1 cellular context compared by ENCODE assay signal in genomic region chr17:74768069-74768762, GRCh38.
TF ChIP-seq lines count a peak whose summit lies in the region.

No MANE protein-coding gene starts in this region.

TF ChIP-seq in IMR-90, 13 proteins besides CTCF, POLR2A, EP300 and RAD21 (continued from another document):
- TF ChIP-seq CHD1 (IDR thresholded peaks at IDR 0.05; ENCODE audit: low read depth, low read length) (no peak), RFX5 (IDR thresholded peaks at IDR 0.05; ENCODE audit: low read depth, low read length) (no peak)
